Comparison of ENCODE assay signal across 17 cellular contexts in the genomic region with DNA sequence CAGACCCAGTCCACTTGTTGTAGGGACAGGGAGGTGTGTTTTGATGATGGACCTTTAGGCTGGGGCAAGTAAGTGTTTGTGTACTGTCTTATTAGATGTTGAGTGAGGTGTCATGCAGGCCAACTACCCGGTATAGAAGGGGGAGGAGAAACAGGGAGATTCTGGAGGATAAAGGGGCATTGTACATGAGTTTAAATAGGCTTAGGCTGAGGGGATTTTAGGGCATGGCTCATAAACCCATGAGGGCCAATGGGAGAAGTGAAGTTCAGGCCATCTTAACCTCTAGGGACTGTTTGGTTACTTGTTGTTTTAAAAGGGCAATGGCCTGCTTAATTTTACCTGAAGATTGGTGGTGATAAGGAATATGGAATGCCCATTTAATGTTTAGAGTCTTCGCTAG. TPM values are rescaled to one million over a fixed set of nuclear protein-coding genes. Genes with fewer than 3 reads are reported as not detected.
A peak's percentile ranks its signal among the peaks of the same experiment; 100 is the strongest.
DNase-seq lines count a peak whose midpoint lies in the region; ATAC-seq and TF ChIP-seq lines count a peak whose summit lies in the region.
"Had no signal": no experiment of that assay in that cellular context is flagged by ENCODE, and none has a peak within 500 bp of the region (broad histone marks: within the 10 kb centered on the region; RNA-seq: fewer than 3 reads in every experiment).

No MANE protein-coding gene starts in this region.

- peak overlapping the region in 11 of 12 donors; percentile 9 to 65 (median 53) for H3K4me3 ChIP-seq in heart left ventricle
- peak overlapping the region; percentile 23 for H3K4me3 ChIP-seq in SJCRH30
- peak overlapping the region; percentile 40 for H3K4me3 ChIP-seq in ovary
- H3K4me3 ChIP-seq in esophagus squamous epithelium: no peak overlapping the region
- H3K4me3 ChIP-seq: BLaER1, GM23338 had no signal

- H3K4me1 ChIP-seq in heart left ventricle (peaks cover 0 to 26% (median 0%) of the 10 kb centered on the region in 12 donors), SJCRH30 (peaks cover 35% of the 10 kb centered on the region), ovary (ENCODE audit: insufficient read depth) (peaks cover 14% of the 10 kb centered on the region), esophagus squamous epithelium (no peaks in the 10 kb centered on the region)

- WGBS in heart left ventricle, 4 donors: 63 to 68% (median 65%) methylated on average over 2 of the region's 2 CpGs
- WGBS in ovary, 3 donors: 81 to 83% (median 83%) methylated on average over 2 of the region's 2 CpGs
- 57 to 59% methylated on average over 2 of the region's 2 CpGs for WGBS in esophagus squamous epithelium, 2 donors

- H3K27me3 ChIP-seq in heart left ventricle: peaks cover 0 to 2% (median 0%) of the 10 kb centered on the region in 9 donors
- H3K27me3 ChIP-seq in SJCRH30: no peaks in the 10 kb centered on the region
- no peaks in the 10 kb centered on the region for H3K27me3 ChIP-seq in ovary
- peaks cover 0 to 44% (median 0%) of the 10 kb centered on the region in 4 donors for H3K27me3 ChIP-seq in esophagus squamous epithelium
- H3K27me3 ChIP-seq: BLaER1 had no signal

- ATAC-seq in heart left ventricle (no peak), Right ventricle myocardium inferior (no peak)
- ATAC-seq: GM23338 had no signal

- H3K36me3 ChIP-seq in heart left ventricle: peaks cover 0 to 3% (median 0%) of the 10 kb centered on the region in 9 donors
- no peaks in the 10 kb centered on the region for H3K36me3 ChIP-seq in SJCRH30
- H3K36me3 ChIP-seq in ovary: no peaks in the 10 kb centered on the region
- no peaks in the 10 kb centered on the region for H3K36me3 ChIP-seq in esophagus squamous epithelium
- H3K36me3 ChIP-seq: BLaER1 had no signal

- peak overlapping the region; percentile 37 to 96 (median 86) for H3K27ac ChIP-seq in heart left ventricle
- peak overlapping the region; percentile 90; the same call in 1 of the 2 replicates for H3K27ac ChIP-seq in C4-2B
- H3K27ac ChIP-seq in SJCRH30: peak overlapping the region; percentile 94
- no peak overlapping the region for H3K27ac ChIP-seq in ovary
- H3K27ac ChIP-seq in esophagus squamous epithelium: no peak overlapping the region
- H3K27ac ChIP-seq: 22Rv1, BLaER1 had no signal

- TF ChIP-seq EP300 in ovary (IDR thresholded peaks at IDR 0.05): no peak

- H3K9me3 ChIP-seq in heart left ventricle (peaks cover 0 to 20% (median 10%) of the 10 kb centered on the region in 12 donors), SJCRH30 (replicated peaks) (no peaks in the 10 kb centered on the region; the same call in 1 of the 2 replicates), ovary (no peaks in the 10 kb centered on the region), esophagus squamous epithelium (no peaks in the 10 kb centered on the region)

- intact Hi-C loops in heart left ventricle (cut with DNase I) (no loop called here), Right ventricle myocardium inferior (cut with DNase I) (no loop called here), ovary (cut with DNase I) (loop anchor here in 1 of 4 donors (10.0 kb wide), 1 partner anchor 57 kb away; a partner anchor contains a TSS), esophagus squamous epithelium (cut with DNase I) (no loop called here)

- DNase-seq in heart left ventricle (no peak), Right ventricle myocardium inferior (ENCODE audit: missing footprints) (no peak), SJCRH30 (peak; percentile 60 to 88), ovary (no peak), GF-D8 (lab: John Stamatoyannopoulos, UW) (no peak), esophagus squamous epithelium (lab: John Stamatoyannopoulos, UW) (no peak)
- no peak for DNase-seq in activated CD8-positive, alpha-beta memory T cell treated with anti-CD3 and anti-CD28 coated beads for 24 hours
- DNase-seq: AML-193; CD4-positive, CD25-positive, alpha-beta regulatory T cell; DMS79; H7 had no signal

- TF ChIP-seq POLR2A in heart left ventricle (IDR thresholded peaks at IDR 0.05): no peak
- no peak for TF ChIP-seq POLR2A in ovary (IDR thresholded peaks at IDR 0.05)
- no peak for TF ChIP-seq POLR2A in esophagus squamous epithelium (IDR thresholded peaks at IDR 0.05)

- TF ChIP-seq CTCF in heart left ventricle (IDR thresholded peaks at IDR 0.05) (no peak), C4-2B (conservative IDR thresholded peaks at IDR 0.05) (no peak), ovary (IDR thresholded peaks at IDR 0.05) (no peak), esophagus squamous epithelium (IDR thresholded peaks at IDR 0.05) (no peak)

RNA-seq across cellular contexts. Expression of a gene that starts 38.2 kb away (rescaled TPM):
- total RNA-seq in heart left ventricle (10 to 100 TPM; 31.9 to 80.3 (median 43.9) TPM), Right ventricle myocardium inferior (65.6 TPM), ovary (100 to 1,000 TPM in 3 of 7 donors, 10 to 100 TPM in 4; 19.3 to 141 (median 67.4) TPM), esophagus squamous epithelium (1 to 10 TPM in 2 of 4 donors, under 1 TPM in 1, not detected in 1; 0.97 to 6.7 (median 2.3) TPM)
- polyA plus RNA-seq in heart left ventricle (100 to 1,000 TPM in 1 of 2 donors, 10 to 100 TPM in 1; 25.6 to 102 TPM), ovary (100 to 1,000 TPM in 1 of 2 donors, 10 to 100 TPM in 1; 29.7 to 100 TPM)
- total RNA-seq in SJCRH30 (2014; rRNA removed; shearing (Covaris generic)): 0.46 and 0.51 TPM in 2 replicates
- total RNA-seq: A673; CD4-positive, CD25-positive, alpha-beta regulatory T cell; G401; GM23338 had no signal
- polyA plus RNA-seq: CD4-positive, CD25-positive, alpha-beta regulatory T cell; GM23338 had no signal

RNA-seq across cellular contexts. Expression of a gene that starts 52.4 kb away (rescaled TPM):
- total RNA-seq in heart left ventricle: 100 to 1,000 TPM in 2 of 9 donors, 10 to 100 TPM in 5, 1 to 10 TPM in 2; 2.8 to 539 (median 26.5) TPM
- polyA plus RNA-seq in heart left ventricle: 100 to 1,000 TPM; 107 to 112 TPM
- total RNA-seq in Right ventricle myocardium inferior: 332 TPM
- total RNA-seq in SJCRH30 (2014; rRNA removed; shearing (Covaris generic)): not detected in 2 replicates
- total RNA-seq in ovary: 100 to 1,000 TPM in 4 of 7 donors, 10 to 100 TPM in 3; 23.0 to 819 (median 143) TPM
- 100 to 1,000 TPM; 126 to 262 TPM for polyA plus RNA-seq in ovary
- total RNA-seq in esophagus squamous epithelium: 100 to 1,000 TPM in 1 of 4 donors, 10 to 100 TPM in 3; 17.8 to 150 (median 29.7) TPM
- total RNA-seq: A673; CD4-positive, CD25-positive, alpha-beta regulatory T cell; G401; GM23338; H7 had no signal
- polyA plus RNA-seq: CD4-positive, CD25-positive, alpha-beta regulatory T cell had no signal

Comparison
In these comparisons a context has a peak if more than half of its experiments do, and no peak if none do; other contexts are left out.
1. DNase-seq: peak in SJCRH30 (2 of 2); none in heart left ventricle (0 of 5), Right ventricle myocardium inferior (single experiment), ovary (0 of 5), activated CD8-positive, alpha-beta memory T cell treated with anti-CD3 and anti-CD28 coated beads for 24 hours (single experiment), GF-D8 (single experiment) and esophagus squamous epithelium (single experiment).
2. H3K27ac ChIP-seq: peak in heart left ventricle (12 of 12), C4-2B (single experiment) and SJCRH30 (single experiment); none in ovary (0 of 2) and esophagus squamous epithelium (0 of 4).
3. H3K4me3 ChIP-seq: peak in heart left ventricle (11 of 12), SJCRH30 (single experiment) and ovary (single experiment); none in esophagus squamous epithelium (0 of 4).